18 cellular contexts compared by ENCODE assay signal in genomic region chr14:24102357-24103048, GRCh38. TPM values are rescaled to one million over a fixed set of nuclear protein-coding genes. Genes with fewer than 3 reads are reported as not detected.
DNase-seq lines count a peak whose midpoint lies in the region; ATAC-seq and TF ChIP-seq lines count a peak whose summit lies in the region.
"Had no signal": no experiment of that assay in that cellular context is flagged by ENCODE, and none has a peak within 500 bp of the region (broad histone marks: within the 10 kb centered on the region; RNA-seq: fewer than 3 reads in every experiment).

No MANE protein-coding gene starts in this region.

- intact Hi-C loops in Panc1 (cut with micrococcal nuclease; ENCODE audit: unreplicated experiment): no loop called here

- no peak for ATAC-seq in activated naive CD8-positive, alpha-beta T cell treated with anti-CD3 and anti-CD28 coated beads, Interleukin-2, amount 50 U/mL, for 24 hours
- no peak for ATAC-seq in Panc1
- ATAC-seq: GM23338 had no signal

- H3K27ac ChIP-seq in Panc1 (ENCODE audit: low read length): no peak overlapping the region
- H3K27ac ChIP-seq: BLaER1 had no signal

- H3K9me3 Mint-ChIP-seq in activated naive CD8-positive, alpha-beta T cell treated with anti-CD3 and anti-CD28 coated beads for 36 hours: no peaks in the 10 kb centered on the region
- H3K9me3 Mint-ChIP-seq in activated naive CD8-positive, alpha-beta T cell treated with anti-CD3 and anti-CD28 coated beads, Interleukin-2, amount 50 U/mL, for 24 hours: no peaks in the 10 kb centered on the region
- H3K9me3 Mint-ChIP-seq in endothelial cell (ENCODE audit: unreplicated experiment): no peaks in the 10 kb centered on the region
- H3K9me3 Mint-ChIP-seq: CD4-positive, alpha-beta memory T cell had no signal

- peak overlapping the region; percentile 3 for H3K27ac Mint-ChIP-seq in activated naive CD8-positive, alpha-beta T cell treated with anti-CD3 and anti-CD28 coated beads for 36 hours
- H3K27ac Mint-ChIP-seq in activated naive CD8-positive, alpha-beta T cell treated with anti-CD3 and anti-CD28 coated beads, Interleukin-2, amount 50 U/mL, for 24 hours: no peak overlapping the region
- no peak overlapping the region for H3K27ac Mint-ChIP-seq in endothelial cell (ENCODE audit: unreplicated experiment)
- H3K27ac Mint-ChIP-seq: GM23338 had no signal

- H3K4me1 ChIP-seq in Panc1 (ENCODE audit: control insufficient read depth, insufficient read depth, low read length): no peaks in the 10 kb centered on the region
- H3K4me1 ChIP-seq: BLaER1 had no signal

- TF ChIP-seq CTCF in Panc1 (IDR thresholded peaks at IDR 0.05) (no peak), endothelial cell (IDR thresholded peaks at IDR 0.05; ENCODE audit: unreplicated experiment) (no peak)

- H3K36me3 ChIP-seq in Panc1 (ENCODE audit: control insufficient read depth, insufficient read depth, low read length): no peaks in the 10 kb centered on the region

- in situ Hi-C loops in Panc1 (cut with HindIII; ENCODE audit: low pct_unique_long_range_greater_than_20kb, low sequenced_read_pairs): no loop called here

- H3K4me3 ChIP-seq in Panc1 (ENCODE audit: low read depth in 2 of 2, low read length in 2 of 2): no peak overlapping the region
- H3K4me3 ChIP-seq: BLaER1, GM23338 had no signal

- DNase-seq in activated naive CD8-positive, alpha-beta T cell treated with anti-CD3 and anti-CD28 coated beads for 36 hours: no peak
- no peak for DNase-seq in activated naive CD8-positive, alpha-beta T cell treated with anti-CD3 and anti-CD28 coated beads, Interleukin-2, amount 50 U/mL, for 24 hours
- DNase-seq in Panc1 (ENCODE audit: low read depth, low spot score) (no peak), endothelial cell (ENCODE audit: low spot score) (no peak), NCI-H2107 (lab: John Stamatoyannopoulos, UW) (no peak), HCEC 1CT (no peak)
- DNase-seq in activated CD4-positive, alpha-beta T cell treated with anti-CD3 and anti-CD28 coated beads, Interleukin-2, amount 50 U/mL, for 48 hours: no peak
- DNase-seq: 8988T; Calu3; CD4-positive, alpha-beta memory T cell; DMS79 treated with DMSO at 0.1 percent for 48 hours; GF-D8; H7 had no signal

- H3K4me1 Mint-ChIP-seq in activated naive CD8-positive, alpha-beta T cell treated with anti-CD3 and anti-CD28 coated beads for 36 hours: peaks cover 9% of the 10 kb centered on the region
- H3K4me1 Mint-ChIP-seq in activated naive CD8-positive, alpha-beta T cell treated with anti-CD3 and anti-CD28 coated beads, Interleukin-2, amount 50 U/mL, for 24 hours: peaks cover 7% of the 10 kb centered on the region
- H3K4me1 Mint-ChIP-seq in endothelial cell (ENCODE audit: unreplicated experiment): peaks cover 5% of the 10 kb centered on the region

- H3K27me3 Mint-ChIP-seq in activated naive CD8-positive, alpha-beta T cell treated with anti-CD3 and anti-CD28 coated beads for 36 hours: no peaks in the 10 kb centered on the region
- no peaks in the 10 kb centered on the region for H3K27me3 Mint-ChIP-seq in activated naive CD8-positive, alpha-beta T cell treated with anti-CD3 and anti-CD28 coated beads, Interleukin-2, amount 50 U/mL, for 24 hours
- H3K27me3 Mint-ChIP-seq in endothelial cell (ENCODE audit: unreplicated experiment): peaks cover 8% of the 10 kb centered on the region
- H3K27me3 Mint-ChIP-seq: CD4-positive, alpha-beta memory T cell had no signal

- H3K27me3 ChIP-seq in Panc1 (ENCODE audit: control insufficient read depth, insufficient read depth, low read length): no peaks in the 10 kb centered on the region
- H3K27me3 ChIP-seq: BLaER1 had no signal

- H3K9me3 ChIP-seq in Panc1 (ENCODE audit: control insufficient read depth, insufficient read depth, low read depth, low read length): no peaks in the 10 kb centered on the region

- H3K36me3 Mint-ChIP-seq in activated naive CD8-positive, alpha-beta T cell treated with anti-CD3 and anti-CD28 coated beads for 36 hours: peaks cover 49% of the 10 kb centered on the region
- peaks cover 48% of the 10 kb centered on the region for H3K36me3 Mint-ChIP-seq in activated naive CD8-positive, alpha-beta T cell treated with anti-CD3 and anti-CD28 coated beads, Interleukin-2, amount 50 U/mL, for 24 hours (ENCODE audit: low read depth)
- peaks cover 29% of the 10 kb centered on the region for H3K36me3 Mint-ChIP-seq in endothelial cell (ENCODE audit: low read depth, unreplicated experiment)

- POLR2A ChIA-PET in Panc1 (lab: Charles Lee): no interaction called here

- BruUV-seq in Panc1 (replicated peaks; lab: Mats Ljungman, UMichigan): TSS peak; percentile 48

- no peak overlapping the region for H3K4me3 Mint-ChIP-seq in activated naive CD8-positive, alpha-beta T cell treated with anti-CD3 and anti-CD28 coated beads for 36 hours
- H3K4me3 Mint-ChIP-seq in activated naive CD8-positive, alpha-beta T cell treated with anti-CD3 and anti-CD28 coated beads, Interleukin-2, amount 50 U/mL, for 24 hours: no peak overlapping the region
- peak overlapping the region; percentile 25 for H3K4me3 Mint-ChIP-seq in endothelial cell (ENCODE audit: unreplicated experiment)
- H3K4me3 Mint-ChIP-seq: CD14-positive monocyte; CD4-positive, alpha-beta memory T cell; GM23338 had no signal

- CTCF ChIA-PET in Panc1 (lab: Charles Lee): no interaction called here

RNA-seq across cellular contexts. Expression of gene PCK2, which starts 8.4 kb away (rescaled TPM):
- total RNA-seq in activated naive CD8-positive, alpha-beta T cell treated with anti-CD3 and anti-CD28 coated beads for 36 hours: 100 to 1,000 TPM; 110 TPM
- total RNA-seq in Panc1 (2021; ENCODE audit: unreplicated experiment) (24.5 TPM), endothelial cell (ENCODE audit: unreplicated experiment) (23.9 TPM)
- polyA plus RNA-seq in Panc1 (2012; ENCODE audit: insufficient read length): 43.8 TPM

RNA-seq across cellular contexts. Expression of gene DCAF11, which starts 12.1 kb away (rescaled TPM):
- 10 to 100 TPM; 56.0 to 56.7 TPM for total RNA-seq in activated naive CD8-positive, alpha-beta T cell treated with anti-CD3 and anti-CD28 coated beads for 36 hours
- 37.4 TPM for total RNA-seq in Panc1 (2021; ENCODE audit: unreplicated experiment)
- 37.8 TPM for polyA plus RNA-seq in Panc1 (2012; ENCODE audit: insufficient read length)
- 38.2 TPM for total RNA-seq in endothelial cell (ENCODE audit: unreplicated experiment)

RNA-seq across cellular contexts. Expression of gene NRL, which starts 12.2 kb away (rescaled TPM):
- 1 to 10 TPM; 1.8 to 2.6 TPM for total RNA-seq in activated naive CD8-positive, alpha-beta T cell treated with anti-CD3 and anti-CD28 coated beads for 36 hours
- 1.4 TPM for total RNA-seq in Panc1 (2021; ENCODE audit: unreplicated experiment)
- 0.59 TPM for polyA plus RNA-seq in Panc1 (2012; ENCODE audit: insufficient read length)
- total RNA-seq in endothelial cell (ENCODE audit: unreplicated experiment): 1.2 TPM

RNA-seq across cellular contexts. Expression of gene FITM1, which starts 28.0 kb away (rescaled TPM):
- total RNA-seq in activated naive CD8-positive, alpha-beta T cell treated with anti-CD3 and anti-CD28 coated beads for 36 hours: under 1 TPM in 1 of 2 experiments, not detected in 1; 0.29 TPM
- total RNA-seq in Panc1 (2021; ENCODE audit: unreplicated experiment) (0.46 TPM), endothelial cell (ENCODE audit: unreplicated experiment) (0.59 TPM)
- not detected for polyA plus RNA-seq in Panc1 (2012; ENCODE audit: insufficient read length)
- total RNA-seq: A673, GM23338, H7 had no signal
- polyA plus RNA-seq: AG04450, CD14-positive monocyte had no signal

RNA-seq across cellular contexts. Expression of gene CPNE6, which starts 31.1 kb away (rescaled TPM):
- not detected for total RNA-seq in activated naive CD8-positive, alpha-beta T cell treated with anti-CD3 and anti-CD28 coated beads for 36 hours
- total RNA-seq in Panc1 (2021; ENCODE audit: unreplicated experiment) (not detected), endothelial cell (ENCODE audit: unreplicated experiment) (not detected)
- polyA plus RNA-seq in Panc1 (2012; ENCODE audit: insufficient read length): not detected
- total RNA-seq: A673; Calu3; CD4-positive, alpha-beta memory T cell; GM23338; H7 had no signal
- polyA plus RNA-seq: AG04450, CD14-positive monocyte had no signal
